ENCODE assay signal across 8 cellular contexts in genomic region chr7:30595461-30596042, GRCh38. TPM values are rescaled to one million over a fixed set of nuclear protein-coding genes. Genes with fewer than 3 reads are reported as not detected.
DNase-seq lines count a peak whose midpoint lies in the region; ATAC-seq and TF ChIP-seq lines count a peak whose summit lies in the region.

No MANE protein-coding gene starts in this region.

- H3K27ac Mint-ChIP-seq in activated CD4-positive, alpha-beta memory T cell treated with anti-CD3 and anti-CD28 coated beads for 36 hours = peak overlapping the region; percentile 95

- H3K79me2 ChIP-seq in GM23248 (ENCODE audit: insufficient read depth) (peaks cover 97% of the 10 kb centered on the region), hepatocyte (peaks cover 84% of the 10 kb centered on the region)

- H3K27ac ChIP-seq in GM23248 = peak overlapping the region; percentile 95
- H3K27ac ChIP-seq in hepatocyte = peak overlapping the region; percentile 99
- peak overlapping the region in 20 of 21 experiments; percentile 78 to 98 (median 96) for H3K27ac ChIP-seq in skin epidermis

- peak overlapping the region; percentile 99 for H3K4me2 ChIP-seq in GM23248 (ENCODE audit: unreplicated experiment)
- peak overlapping the region; percentile 83 for H3K4me2 ChIP-seq in hepatocyte

- H3K9me3 ChIP-seq in GM23248 (ENCODE audit: low read depth) (no peaks in the 10 kb centered on the region), hepatocyte (ENCODE audit: low read depth) (no peaks in the 10 kb centered on the region)

- peak; percentile 8 for DNase-seq in AG10803 (ENCODE audit: low read depth)
- DNase-seq in GM23248 = peak; percentile 39
- no peak for DNase-seq in activated CD4-positive, alpha-beta memory T cell treated with anti-CD3 and anti-CD28 coated beads for 36 hours
- no peak for DNase-seq in hepatocyte (ENCODE audit: low spot score)
- DNase-seq in activated CD4-positive, CD25-positive, alpha-beta regulatory T cell treated with anti-CD3 and anti-CD28 coated beads, Interleukin-2, amount 50 U/mL, for 72 hours = no peak
- no peak for DNase-seq in D341Med (ENCODE audit: low spot score)

- H3F3A ChIP-seq in GM23248 (ENCODE audit: insufficient read depth) = peaks cover 59% of the 10 kb centered on the region

- H2AFZ ChIP-seq in GM23248 = 0 out of 2 replicates have a peak overlapping the region, but pooled peaks have one; percentile 32
- peak overlapping the region; percentile 78 for H2AFZ ChIP-seq in hepatocyte

- H4K20me1 ChIP-seq in GM23248 (ENCODE audit: insufficient read depth) = no peaks in the 10 kb centered on the region
- H4K20me1 ChIP-seq in hepatocyte (ENCODE audit: insufficient read depth, poor library complexity, severe bottlenecking) = peaks cover 25% of the 10 kb centered on the region

- 1% methylated on average over 11 of the region's 11 CpGs for WGBS in GM23248 (ENCODE audit: low coverage in 1 of 2, low lambda C conversion rate in 2 of 2, missing lambda C conversion rate in 2 of 2), 2 experiments
- under 1% methylated on average over 11 of the region's 11 CpGs for WGBS in hepatocyte (ENCODE audit: low lambda C conversion rate, missing lambda C conversion rate)

- H3K4me1 Mint-ChIP-seq in activated CD4-positive, alpha-beta memory T cell treated with anti-CD3 and anti-CD28 coated beads for 36 hours (ENCODE audit: low read depth) = peaks cover 52% of the 10 kb centered on the region

- H3K9me3 Mint-ChIP-seq in activated CD4-positive, alpha-beta memory T cell treated with anti-CD3 and anti-CD28 coated beads for 36 hours = no peaks in the 10 kb centered on the region

- TF ChIP-seq CTCF in AG10803 (conservative IDR thresholded peaks at IDR 0.05; ENCODE audit: low read length) (no peak), hepatocyte (IDR thresholded peaks at IDR 0.05; ENCODE audit: poor library complexity) (no peak)

- H3K36me3 Mint-ChIP-seq in activated CD4-positive, alpha-beta memory T cell treated with anti-CD3 and anti-CD28 coated beads for 36 hours = peaks cover 53% of the 10 kb centered on the region

- POLR2A ChIA-PET in activated CD4-positive, alpha-beta memory T cell treated with anti-CD3 and anti-CD28 coated beads for 36 hours (lab: Charles Lee) = no interaction called here

- peak overlapping the region; percentile 100 for H3K9ac ChIP-seq in GM23248

- ATAC-seq in HG02678 (IDR thresholded peaks at IDR 0.05; ENCODE audit: unreplicated experiment) = no peak

- peak overlapping the region; percentile 100 for H3K4me3 ChIP-seq in AG10803 (ENCODE audit: low read length)
- H3K4me3 ChIP-seq in GM23248 = peak overlapping the region; percentile 100
- peak overlapping the region; percentile 85 for H3K4me3 ChIP-seq in hepatocyte
- H3K4me3 ChIP-seq in skin epidermis = peak overlapping the region; percentile 59 to 98 (median 90)

- no peaks in the 10 kb centered on the region for H3K27me3 Mint-ChIP-seq in activated CD4-positive, alpha-beta memory T cell treated with anti-CD3 and anti-CD28 coated beads for 36 hours

- in situ Hi-C loops in GM23248 (cut with MboI) = no loop called here

- CTCF ChIA-PET in activated CD4-positive, alpha-beta memory T cell treated with anti-CD3 and anti-CD28 coated beads for 36 hours (lab: Charles Lee) = interaction anchor here (1.2 kb wide), 1 partner anchor 46 kb away, joined by 3 read pairs; no protein-coding TSS in a partner anchor

- peaks cover 19% of the 10 kb centered on the region for H3K4me1 ChIP-seq in GM23248 (ENCODE audit: insufficient read depth)
- H3K4me1 ChIP-seq in hepatocyte (ENCODE audit: insufficient read depth) = peaks cover 9% of the 10 kb centered on the region

- H3K4me3 Mint-ChIP-seq in activated CD4-positive, alpha-beta memory T cell treated with anti-CD3 and anti-CD28 coated beads for 36 hours = peak overlapping the region; percentile 99

- no peaks in the 10 kb centered on the region for H3K9me2 ChIP-seq in GM23248 (ENCODE audit: insufficient read depth)
- no peaks in the 10 kb centered on the region for H3K9me2 ChIP-seq in hepatocyte (replicated peaks; ENCODE audit: insufficient read depth)

- no peaks in the 10 kb centered on the region for H3K27me3 ChIP-seq in GM23248 (replicated peaks; ENCODE audit: insufficient read depth)
- no peaks in the 10 kb centered on the region for H3K27me3 ChIP-seq in hepatocyte

- intact Hi-C loops in activated CD4-positive, alpha-beta memory T cell treated with anti-CD3 and anti-CD28 coated beads for 36 hours (cut with micrococcal nuclease) = loop anchor here (1.0 to 10.0 kb wide), 4 partner anchors 9 to 1899 kb away; partner anchors contain the start of genes AVL9, GGCT and LSM5

- H3K36me3 ChIP-seq in GM23248 (ENCODE audit: low read depth) (peaks cover 40% of the 10 kb centered on the region), hepatocyte (replicated peaks; ENCODE audit: insufficient read depth, low read depth) (no peaks in the 10 kb centered on the region)

RNA-seq across cellular contexts. Expression of gene GARS1, which starts 0.9 kb away (rescaled TPM):
- total RNA-seq in GM23248 (2014; rRNA removed; shearing (Covaris generic)) = 232 and 313 TPM in 2 replicates
- polyA plus RNA-seq in GM23248 (2016; fragmentation: Nextera tagmentation; extraction: Ambion mirVana) = 471 and 498 TPM in 2 replicates
- total RNA-seq in activated CD4-positive, alpha-beta memory T cell treated with anti-CD3 and anti-CD28 coated beads for 36 hours = 100 to 1,000 TPM; 345 to 368 TPM
- 151 and 163 TPM in 2 replicates for total RNA-seq in hepatocyte
- polyA plus RNA-seq in hepatocyte = 111 and 131 TPM in 2 replicates

Comparison
In these comparisons a context has a peak if more than half of its experiments do, and no peak if none do; other contexts are left out.
1. DNase-seq: peak in AG10803 (single experiment) and GM23248 (single experiment); none in activated CD4-positive, alpha-beta memory T cell treated with anti-CD3 and anti-CD28 coated beads for 36 hours (single experiment), hepatocyte (single experiment), activated CD4-positive, CD25-positive, alpha-beta regulatory T cell treated with anti-CD3 and anti-CD28 coated beads, Interleukin-2, amount 50 U/mL, for 72 hours (single experiment) and D341Med (single experiment).
2. Peak in every context shown above with its lines, with median percentiles within 50 percentile points of each other: H3K4me3 ChIP-seq and H3K27ac ChIP-seq.